In genomic region chr7:123916240-123916724, GRCh38 we compare ENCODE assay signal across 8 cellular contexts. TPM values are rescaled to one million over a fixed set of nuclear protein-coding genes. Genes with fewer than 3 reads are reported as not detected.
DNase-seq lines count a peak whose midpoint lies in the region; ATAC-seq and TF ChIP-seq lines count a peak whose summit lies in the region.

No MANE protein-coding gene starts in this region.

- H3K4me1 Mint-ChIP-seq in T-helper 17 cell: no peaks in the 10 kb centered on the region

- H3K36me3 Mint-ChIP-seq in T-helper 17 cell (ENCODE audit: low read depth): no peaks in the 10 kb centered on the region

- no peak for ATAC-seq in thoracic aorta (ENCODE audit: insufficient number of reproducible peaks, low FRiP score, low read depth)
- ATAC-seq in T-helper 17 cell: no peak
- no peak for ATAC-seq in HG03521 (IDR thresholded peaks at IDR 0.05; ENCODE audit: unreplicated experiment)
- ATAC-seq in HG03565 (IDR thresholded peaks at IDR 0.05; ENCODE audit: unreplicated experiment): no peak

- no peak overlapping the region for H3K27ac ChIP-seq in thoracic aorta

- H3K27ac Mint-ChIP-seq in T-helper 17 cell: no peak overlapping the region

- H3K4me3 Mint-ChIP-seq in T-helper 17 cell: no peak overlapping the region

- no peaks in the 10 kb centered on the region for H3K4me1 ChIP-seq in thoracic aorta (ENCODE audit: control insufficient read depth in 1 of 2, low read depth in 2 of 2)

- H3K36me3 ChIP-seq in thoracic aorta: no peaks in the 10 kb centered on the region

- DNase-seq in SHP77 (lab: John Stamatoyannopoulos, UW): peak; percentile 16 to 32
- no peak for DNase-seq in SHP77 treated with DMSO at 0.1 percent for 48 hours (lab: John Stamatoyannopoulos, UW)
- DNase-seq in NCI-H82 treated with DMSO at 0.1 percent for 48 hours (lab: John Stamatoyannopoulos, UW; ENCODE audit: unreplicated experiment): peak; percentile 46
- peak; percentile 21 for DNase-seq in fibroblast of the aortic adventitia (ENCODE audit: low read depth)
- no peak for DNase-seq in thoracic aorta (ENCODE audit: low spot score)
- DNase-seq in T-helper 17 cell: no peak

- H3K27me3 Mint-ChIP-seq in T-helper 17 cell: peaks cover 7% of the 10 kb centered on the region

- no peaks in the 10 kb centered on the region for H3K9me3 ChIP-seq in thoracic aorta
- H3K9me3 ChIP-seq in T-helper 17 cell (ENCODE audit: control insufficient read depth, low read length, poor library complexity, severe bottlenecking): no peaks in the 10 kb centered on the region

- no peaks in the 10 kb centered on the region for H3K27me3 ChIP-seq in thoracic aorta (replicated peaks; ENCODE audit: insufficient read depth)

- TF ChIP-seq CTCF in fibroblast of the aortic adventitia (IDR thresholded peaks at IDR 0.05; ENCODE audit: insufficient read depth, low read length) (no peak), thoracic aorta (IDR thresholded peaks at IDR 0.05) (peak; percentile 8)

- H3K4me3 ChIP-seq in fibroblast of the aortic adventitia (ENCODE audit: low read depth, low read length) (no peak overlapping the region), thoracic aorta (no peak overlapping the region)

RNA-seq across cellular contexts. Expression of gene SPAM1, which starts 8.8 kb away (rescaled TPM):
- not detected in 2 replicates for total RNA-seq in fibroblast of the aortic adventitia (ENCODE audit: low replicate concordance)
- total RNA-seq in thoracic aorta: not detected
- not detected for total RNA-seq in T-helper 17 cell

Comparison
In these comparisons a context has a peak if more than half of its experiments do, and no peak if none do; other contexts are left out.
1. DNase-seq: peak in SHP77 (2 of 2), NCI-H82 treated with DMSO at 0.1 percent for 48 hours (single experiment) and fibroblast of the aortic adventitia (single experiment); none in SHP77 treated with DMSO at 0.1 percent for 48 hours (single experiment), thoracic aorta (single experiment) and T-helper 17 cell (0 of 3).